Comparison of ENCODE assay signal across 1 cellular context in the genomic region with DNA sequence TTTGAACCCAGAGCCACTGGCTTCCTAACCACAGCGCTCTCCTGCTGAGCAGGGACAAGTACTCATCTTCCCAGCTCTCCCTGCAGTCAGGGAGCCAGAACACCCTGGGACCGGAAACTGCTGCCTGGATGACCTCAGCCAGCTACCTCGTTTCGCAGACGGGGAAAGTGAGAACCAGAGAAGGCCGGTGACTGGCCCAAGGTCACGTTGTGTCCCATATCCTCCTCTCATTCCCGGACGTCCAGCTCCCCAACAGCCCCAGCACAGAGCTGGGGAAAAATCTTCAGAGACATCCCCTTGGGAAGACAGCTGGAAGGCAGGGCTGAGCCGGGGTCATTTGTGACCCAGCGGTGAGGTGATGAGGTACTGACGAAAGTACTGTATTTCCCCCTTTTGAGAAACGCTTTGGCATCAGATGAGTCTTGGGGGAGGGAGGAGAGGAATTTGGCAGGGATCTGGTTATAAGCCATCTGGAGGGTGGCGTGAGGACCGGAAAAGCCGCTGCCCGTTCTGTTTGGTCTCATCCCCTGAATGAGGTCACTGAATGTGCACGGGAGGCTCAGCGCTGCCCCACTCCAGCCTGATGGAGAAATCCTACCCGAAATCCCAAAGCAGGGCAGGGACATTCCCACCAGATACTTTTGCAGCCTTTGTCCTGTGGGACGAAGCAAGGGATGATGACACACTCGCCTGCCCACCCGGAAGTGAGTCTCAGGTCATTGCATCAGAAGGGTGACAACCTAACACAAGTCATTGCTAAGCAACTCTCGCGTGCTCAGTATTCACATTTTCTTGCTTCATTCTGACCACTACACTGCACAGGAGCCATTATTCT.
TF ChIP-seq lines count a peak whose summit lies in the region.

No MANE protein-coding gene starts in this region.

TF ChIP-seq in HEK293, 187 proteins besides CTCF, POLR2A, EP300 and RAD21 (continued from another document and continues in another):
- TF ChIP-seq, protein P1, sequence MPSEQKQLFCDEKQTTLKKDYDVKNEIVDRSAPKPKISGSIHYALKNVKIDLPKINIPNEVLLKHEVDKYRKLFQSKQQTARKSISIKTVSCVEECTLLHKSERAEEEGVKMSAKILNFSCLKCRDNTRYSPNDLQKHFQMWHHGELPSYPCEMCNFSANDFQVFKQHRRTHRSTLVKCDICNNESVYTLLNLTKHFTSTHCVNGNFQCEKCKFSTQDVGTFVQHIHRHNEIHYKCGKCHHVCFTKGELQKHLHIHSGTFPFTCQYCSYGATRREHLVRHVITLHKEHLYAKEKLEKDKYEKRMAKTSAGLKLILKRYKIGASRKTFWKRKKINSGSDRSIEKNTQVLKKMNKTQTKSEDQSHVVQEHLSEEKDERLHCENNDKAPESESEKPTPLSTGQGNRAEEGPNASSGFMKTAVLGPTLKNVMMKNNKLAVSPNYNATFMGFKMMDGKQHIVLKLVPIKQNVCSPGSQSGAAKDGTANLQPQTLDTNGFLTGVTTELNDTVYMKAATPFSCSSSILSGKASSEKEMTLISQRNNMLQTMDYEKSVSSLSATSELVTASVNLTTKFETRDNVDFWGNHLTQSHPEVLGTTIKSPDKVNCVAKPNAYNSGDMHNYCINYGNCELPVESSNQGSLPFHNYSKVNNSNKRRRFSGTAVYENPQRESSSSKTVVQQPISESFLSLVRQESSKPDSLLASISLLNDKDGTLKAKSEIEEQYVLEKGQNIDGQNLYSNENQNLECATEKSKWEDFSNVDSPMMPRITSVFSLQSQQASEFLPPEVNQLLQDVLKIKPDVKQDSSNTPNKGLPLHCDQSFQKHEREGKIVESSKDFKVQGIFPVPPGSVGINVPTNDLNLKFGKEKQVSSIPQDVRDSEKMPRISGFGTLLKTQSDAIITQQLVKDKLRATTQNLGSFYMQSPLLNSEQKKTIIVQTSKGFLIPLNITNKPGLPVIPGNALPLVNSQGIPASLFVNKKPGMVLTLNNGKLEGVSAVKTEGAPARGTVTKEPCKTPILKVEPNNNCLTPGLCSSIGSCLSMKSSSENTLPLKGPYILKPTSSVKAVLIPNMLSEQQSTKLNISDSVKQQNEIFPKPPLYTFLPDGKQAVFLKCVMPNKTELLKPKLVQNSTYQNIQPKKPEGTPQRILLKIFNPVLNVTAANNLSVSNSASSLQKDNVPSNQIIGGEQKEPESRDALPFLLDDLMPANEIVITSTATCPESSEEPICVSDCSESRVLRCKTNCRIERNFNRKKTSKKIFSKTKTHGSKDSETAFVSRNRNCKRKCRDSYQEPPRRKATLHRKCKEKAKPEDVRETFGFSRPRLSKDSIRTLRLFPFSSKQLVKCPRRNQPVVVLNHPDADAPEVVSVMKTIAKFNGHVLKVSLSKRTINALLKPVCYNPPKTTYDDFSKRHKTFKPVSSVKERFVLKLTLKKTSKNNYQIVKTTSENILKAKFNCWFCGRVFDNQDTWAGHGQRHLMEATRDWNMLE (tag by site-specific recombination; conservative IDR thresholded peaks at IDR 0.05; ENCODE audit: low read depth): peak; percentile 47; the same call in 1 of the 2 replicates
- no peak for TF ChIP-seq ZNF624 (tag by site-specific recombination; IDR thresholded peaks at IDR 0.05)
- TF ChIP-seq ZFP69B (tag by site-specific recombination; IDR thresholded peaks at IDR 0.05): no peak
- TF ChIP-seq, protein P2, sequence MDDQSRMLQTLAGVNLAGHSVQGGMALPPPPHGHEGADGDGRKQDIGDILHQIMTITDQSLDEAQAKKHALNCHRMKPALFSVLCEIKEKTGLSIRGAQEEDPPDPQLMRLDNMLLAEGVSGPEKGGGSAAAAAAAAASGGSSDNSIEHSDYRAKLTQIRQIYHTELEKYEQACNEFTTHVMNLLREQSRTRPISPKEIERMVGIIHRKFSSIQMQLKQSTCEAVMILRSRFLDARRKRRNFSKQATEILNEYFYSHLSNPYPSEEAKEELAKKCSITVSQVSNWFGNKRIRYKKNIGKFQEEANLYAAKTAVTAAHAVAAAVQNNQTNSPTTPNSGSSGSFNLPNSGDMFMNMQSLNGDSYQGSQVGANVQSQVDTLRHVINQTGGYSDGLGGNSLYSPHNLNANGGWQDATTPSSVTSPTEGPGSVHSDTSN (CRISPR knock-in tag; IDR thresholded peaks at IDR 0.05): no peak
- no peak for TF ChIP-seq ZNF707 (tag by site-specific recombination; IDR thresholded peaks at IDR 0.05)
- TF ChIP-seq ZBTB21 (tag by site-specific recombination; IDR thresholded peaks at IDR 0.05): peak; percentile 55; the same call in 1 of the 2 replicates
- TF ChIP-seq ZFHX2 (tag by site-specific recombination; conservative IDR thresholded peaks at IDR 0.05): 0 out of 2 replicates have a peak, but pooled peaks have one; percentile 25
- no peak for TF ChIP-seq ZFP3 (tag by site-specific recombination; IDR thresholded peaks at IDR 0.05; ENCODE audit: low read depth)
- TF ChIP-seq ZNF184 (tag by site-specific recombination; IDR thresholded peaks at IDR 0.05): no peak
- no peak for TF ChIP-seq ZNF274 (IDR thresholded peaks at IDR 0.05; ENCODE audit: low read length)
- no peak for TF ChIP-seq ZNF274 (tag by site-specific recombination; IDR thresholded peaks at IDR 0.05; ENCODE audit: borderline replicate concordance)
- TF ChIP-seq ZFP41 (tag by site-specific recombination; IDR thresholded peaks at IDR 0.05; ENCODE audit: borderline replicate concordance): no peak
- TF ChIP-seq ZNF221 (tag by site-specific recombination; IDR thresholded peaks at IDR 0.05; ENCODE audit: borderline replicate concordance): no peak
- no peak for TF ChIP-seq ZNF404 (tag by site-specific recombination; IDR thresholded peaks at IDR 0.05)
- TF ChIP-seq, protein P3, sequence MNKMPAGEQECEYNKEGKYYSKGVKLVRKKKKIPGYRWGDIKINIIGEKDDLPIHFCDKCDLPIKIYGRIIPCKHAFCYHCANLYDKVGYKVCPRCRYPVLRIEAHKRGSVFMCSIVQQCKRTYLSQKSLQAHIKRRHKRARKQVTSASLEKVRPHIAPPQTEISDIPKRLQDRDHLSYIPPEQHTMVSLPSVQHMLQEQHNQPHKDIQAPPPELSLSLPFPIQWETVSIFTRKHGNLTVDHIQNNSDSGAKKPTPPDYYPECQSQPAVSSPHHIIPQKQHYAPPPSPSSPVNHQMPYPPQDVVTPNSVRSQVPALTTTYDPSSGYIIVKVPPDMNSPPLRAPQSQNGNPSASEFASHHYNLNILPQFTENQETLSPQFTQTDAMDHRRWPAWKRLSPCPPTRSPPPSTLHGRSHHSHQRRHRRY (tag by site-specific recombination; IDR thresholded peaks at IDR 0.05): no peak
- no peak for TF ChIP-seq ZNF433 (tag by site-specific recombination; IDR thresholded peaks at IDR 0.05; ENCODE audit: low read depth)
- TF ChIP-seq ZNF23 (tag by site-specific recombination; IDR thresholded peaks at IDR 0.05; ENCODE audit: borderline replicate concordance): no peak
- no peak for TF ChIP-seq ZIC2 (tag by site-specific recombination; IDR thresholded peaks at IDR 0.05)
- no peak for TF ChIP-seq OVOL3 (tag by site-specific recombination; IDR thresholded peaks at IDR 0.05)
- TF ChIP-seq, protein P4, sequence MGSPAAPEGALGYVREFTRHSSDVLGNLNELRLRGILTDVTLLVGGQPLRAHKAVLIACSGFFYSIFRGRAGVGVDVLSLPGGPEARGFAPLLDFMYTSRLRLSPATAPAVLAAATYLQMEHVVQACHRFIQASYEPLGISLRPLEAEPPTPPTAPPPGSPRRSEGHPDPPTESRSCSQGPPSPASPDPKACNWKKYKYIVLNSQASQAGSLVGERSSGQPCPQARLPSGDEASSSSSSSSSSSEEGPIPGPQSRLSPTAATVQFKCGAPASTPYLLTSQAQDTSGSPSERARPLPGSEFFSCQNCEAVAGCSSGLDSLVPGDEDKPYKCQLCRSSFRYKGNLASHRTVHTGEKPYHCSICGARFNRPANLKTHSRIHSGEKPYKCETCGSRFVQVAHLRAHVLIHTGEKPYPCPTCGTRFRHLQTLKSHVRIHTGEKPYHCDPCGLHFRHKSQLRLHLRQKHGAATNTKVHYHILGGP (tag by site-specific recombination; IDR thresholded peaks at IDR 0.05): no peak
- no peak for TF ChIP-seq ZNF623 (tag by site-specific recombination; IDR thresholded peaks at IDR 0.05)
- no peak for TF ChIP-seq ZNF140 (tag by site-specific recombination; IDR thresholded peaks at IDR 0.05)
- TF ChIP-seq, protein P5, sequence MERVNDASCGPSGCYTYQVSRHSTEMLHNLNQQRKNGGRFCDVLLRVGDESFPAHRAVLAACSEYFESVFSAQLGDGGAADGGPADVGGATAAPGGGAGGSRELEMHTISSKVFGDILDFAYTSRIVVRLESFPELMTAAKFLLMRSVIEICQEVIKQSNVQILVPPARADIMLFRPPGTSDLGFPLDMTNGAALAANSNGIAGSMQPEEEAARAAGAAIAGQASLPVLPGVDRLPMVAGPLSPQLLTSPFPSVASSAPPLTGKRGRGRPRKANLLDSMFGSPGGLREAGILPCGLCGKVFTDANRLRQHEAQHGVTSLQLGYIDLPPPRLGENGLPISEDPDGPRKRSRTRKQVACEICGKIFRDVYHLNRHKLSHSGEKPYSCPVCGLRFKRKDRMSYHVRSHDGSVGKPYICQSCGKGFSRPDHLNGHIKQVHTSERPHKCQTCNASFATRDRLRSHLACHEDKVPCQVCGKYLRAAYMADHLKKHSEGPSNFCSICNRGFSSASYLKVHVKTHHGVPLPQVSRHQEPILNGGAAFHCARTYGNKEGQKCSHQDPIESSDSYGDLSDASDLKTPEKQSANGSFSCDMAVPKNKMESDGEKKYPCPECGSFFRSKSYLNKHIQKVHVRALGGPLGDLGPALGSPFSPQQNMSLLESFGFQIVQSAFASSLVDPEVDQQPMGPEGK (tag by site-specific recombination; IDR thresholded peaks at IDR 0.05): 0 out of 2 replicates have a peak, but pooled peaks have one; percentile 15
- TF ChIP-seq SP7 (tag by site-specific recombination; IDR thresholded peaks at IDR 0.05): 0 out of 2 replicates have a peak, but pooled peaks have one; percentile 21
- no peak for TF ChIP-seq ZNF239 (tag by site-specific recombination; IDR thresholded peaks at IDR 0.05)
- no peak for TF ChIP-seq ZNF837 (tag by site-specific recombination; IDR thresholded peaks at IDR 0.05)
- TF ChIP-seq, protein P6, sequence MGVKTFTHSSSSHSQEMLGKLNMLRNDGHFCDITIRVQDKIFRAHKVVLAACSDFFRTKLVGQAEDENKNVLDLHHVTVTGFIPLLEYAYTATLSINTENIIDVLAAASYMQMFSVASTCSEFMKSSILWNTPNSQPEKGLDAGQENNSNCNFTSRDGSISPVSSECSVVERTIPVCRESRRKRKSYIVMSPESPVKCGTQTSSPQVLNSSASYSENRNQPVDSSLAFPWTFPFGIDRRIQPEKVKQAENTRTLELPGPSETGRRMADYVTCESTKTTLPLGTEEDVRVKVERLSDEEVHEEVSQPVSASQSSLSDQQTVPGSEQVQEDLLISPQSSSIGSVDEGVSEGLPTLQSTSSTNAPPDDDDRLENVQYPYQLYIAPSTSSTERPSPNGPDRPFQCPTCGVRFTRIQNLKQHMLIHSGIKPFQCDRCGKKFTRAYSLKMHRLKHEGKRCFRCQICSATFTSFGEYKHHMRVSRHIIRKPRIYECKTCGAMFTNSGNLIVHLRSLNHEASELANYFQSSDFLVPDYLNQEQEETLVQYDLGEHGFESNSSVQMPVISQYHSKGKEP (tag by site-specific recombination; IDR thresholded peaks at IDR 0.05): no peak
- no peak for TF ChIP-seq REPIN1 (tag by site-specific recombination; IDR thresholded peaks at IDR 0.05; ENCODE audit: low read depth)
- TF ChIP-seq, protein P7, sequence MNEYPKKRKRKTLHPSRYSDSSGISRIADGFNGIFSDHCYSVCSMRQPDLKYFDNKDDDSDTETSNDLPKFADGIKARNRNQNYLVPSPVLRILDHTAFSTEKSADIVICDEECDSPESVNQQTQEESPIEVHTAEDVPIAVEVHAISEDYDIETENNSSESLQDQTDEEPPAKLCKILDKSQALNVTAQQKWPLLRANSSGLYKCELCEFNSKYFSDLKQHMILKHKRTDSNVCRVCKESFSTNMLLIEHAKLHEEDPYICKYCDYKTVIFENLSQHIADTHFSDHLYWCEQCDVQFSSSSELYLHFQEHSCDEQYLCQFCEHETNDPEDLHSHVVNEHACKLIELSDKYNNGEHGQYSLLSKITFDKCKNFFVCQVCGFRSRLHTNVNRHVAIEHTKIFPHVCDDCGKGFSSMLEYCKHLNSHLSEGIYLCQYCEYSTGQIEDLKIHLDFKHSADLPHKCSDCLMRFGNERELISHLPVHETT (tag by site-specific recombination; IDR thresholded peaks at IDR 0.05): 0 out of 2 replicates have a peak, but pooled peaks have one; percentile 8
- TF ChIP-seq, protein P8, sequence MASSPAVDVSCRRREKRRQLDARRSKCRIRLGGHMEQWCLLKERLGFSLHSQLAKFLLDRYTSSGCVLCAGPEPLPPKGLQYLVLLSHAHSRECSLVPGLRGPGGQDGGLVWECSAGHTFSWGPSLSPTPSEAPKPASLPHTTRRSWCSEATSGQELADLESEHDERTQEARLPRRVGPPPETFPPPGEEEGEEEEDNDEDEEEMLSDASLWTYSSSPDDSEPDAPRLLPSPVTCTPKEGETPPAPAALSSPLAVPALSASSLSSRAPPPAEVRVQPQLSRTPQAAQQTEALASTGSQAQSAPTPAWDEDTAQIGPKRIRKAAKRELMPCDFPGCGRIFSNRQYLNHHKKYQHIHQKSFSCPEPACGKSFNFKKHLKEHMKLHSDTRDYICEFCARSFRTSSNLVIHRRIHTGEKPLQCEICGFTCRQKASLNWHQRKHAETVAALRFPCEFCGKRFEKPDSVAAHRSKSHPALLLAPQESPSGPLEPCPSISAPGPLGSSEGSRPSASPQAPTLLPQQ (tag by site-specific recombination; IDR thresholded peaks at IDR 0.05): no peak
- TF ChIP-seq ZNF350 (tag by site-specific recombination; IDR thresholded peaks at IDR 0.05): no peak
- TF ChIP-seq, protein P9, sequence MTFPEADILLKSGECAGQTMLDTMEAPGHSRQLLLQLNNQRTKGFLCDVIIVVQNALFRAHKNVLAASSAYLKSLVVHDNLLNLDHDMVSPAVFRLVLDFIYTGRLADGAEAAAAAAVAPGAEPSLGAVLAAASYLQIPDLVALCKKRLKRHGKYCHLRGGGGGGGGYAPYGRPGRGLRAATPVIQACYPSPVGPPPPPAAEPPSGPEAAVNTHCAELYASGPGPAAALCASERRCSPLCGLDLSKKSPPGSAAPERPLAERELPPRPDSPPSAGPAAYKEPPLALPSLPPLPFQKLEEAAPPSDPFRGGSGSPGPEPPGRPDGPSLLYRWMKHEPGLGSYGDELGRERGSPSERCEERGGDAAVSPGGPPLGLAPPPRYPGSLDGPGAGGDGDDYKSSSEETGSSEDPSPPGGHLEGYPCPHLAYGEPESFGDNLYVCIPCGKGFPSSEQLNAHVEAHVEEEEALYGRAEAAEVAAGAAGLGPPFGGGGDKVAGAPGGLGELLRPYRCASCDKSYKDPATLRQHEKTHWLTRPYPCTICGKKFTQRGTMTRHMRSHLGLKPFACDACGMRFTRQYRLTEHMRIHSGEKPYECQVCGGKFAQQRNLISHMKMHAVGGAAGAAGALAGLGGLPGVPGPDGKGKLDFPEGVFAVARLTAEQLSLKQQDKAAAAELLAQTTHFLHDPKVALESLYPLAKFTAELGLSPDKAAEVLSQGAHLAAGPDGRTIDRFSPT (tag by site-specific recombination; IDR thresholded peaks at IDR 0.05): no peak
